8 cellular contexts compared by ENCODE assay signal in the genomic region with DNA sequence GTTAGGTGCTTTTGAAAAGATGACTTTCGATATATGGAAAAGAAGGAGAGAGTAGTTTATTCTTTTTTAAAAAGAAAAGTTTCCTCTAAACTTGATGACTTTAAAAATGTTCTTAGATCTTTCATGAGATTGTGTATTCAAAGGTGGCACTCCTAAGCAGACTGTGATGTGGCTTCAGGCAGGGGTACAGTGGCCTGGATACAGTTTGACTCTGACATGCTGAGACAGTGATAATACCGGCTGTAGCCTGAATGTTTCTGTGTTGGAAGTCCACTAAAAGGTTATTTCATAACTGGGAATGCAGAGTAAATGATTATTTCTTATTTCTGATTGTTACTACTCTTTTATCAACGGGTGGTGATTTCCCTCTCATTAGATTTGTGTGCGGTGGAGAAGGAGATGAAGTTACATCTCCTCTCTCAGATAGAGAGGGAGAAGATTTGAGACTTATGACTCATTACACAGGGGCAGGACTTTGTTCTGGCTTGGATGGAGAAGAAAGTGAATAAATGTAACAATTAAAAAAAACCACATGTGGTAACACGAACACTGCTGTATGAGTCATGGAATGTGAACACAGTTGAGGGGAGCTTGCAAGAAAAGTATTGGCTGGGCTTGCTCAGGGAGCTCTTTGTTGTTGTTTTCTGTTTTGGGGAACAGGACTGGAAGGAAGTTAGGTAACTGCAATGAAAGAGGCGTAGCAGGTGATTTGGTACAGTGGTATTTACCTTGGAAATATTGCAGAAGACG. TPM values are rescaled to one million over a fixed set of nuclear protein-coding genes. Genes with fewer than 3 reads are reported as not detected.
DNase-seq lines count a peak whose midpoint lies in the region; ATAC-seq, FAIRE-seq and TF ChIP-seq lines count a peak whose summit lies in the region.

No MANE protein-coding gene starts in this region.

- H3K9ac ChIP-seq in keratinocyte (ENCODE audit: control insufficient read depth, extremely low read depth, insufficient read depth, low read length), result no peak overlapping the region

- TF ChIP-seq CTCF in keratinocyte (optimal IDR thresholded peaks at IDR 0.05 in 1 of 3, IDR thresholded peaks at IDR 0.05 in 1 of 3, conservative IDR thresholded peaks at IDR 0.05 in 1 of 3; ENCODE audit: extremely low read depth in 1 of 3, insufficient read depth in 2 of 3, low read length in 3 of 3), result no peak

- no peaks in the 10 kb centered on the region for H3K27me3 ChIP-seq in keratinocyte (ENCODE audit: control insufficient read depth, extremely low read depth, insufficient read depth, low read length)

- peak overlapping the region; percentile 77 for H3K4me2 ChIP-seq in keratinocyte (ENCODE audit: control insufficient read depth, extremely low read depth, insufficient read depth, low read depth, low read length)

- H3K9me1 ChIP-seq in keratinocyte (ENCODE audit: control insufficient read depth, extremely low read depth, insufficient read depth, low read length), result no peaks in the 10 kb centered on the region

- H3K36me3 ChIP-seq in keratinocyte (ENCODE audit: control insufficient read depth in 2 of 2, extremely low read depth in 1 of 2, insufficient read depth in 2 of 2, low read length in 2 of 2), result no peaks in the 10 kb centered on the region

- CTCF ChIA-PET in activated naive CD4-positive, alpha-beta T cell treated with anti-CD3 and anti-CD28 coated beads for 36 hours (lab: Charles Lee), result interaction anchor here (0.7 to 1.1 kb wide), 8 partner anchors 21 to 75 kb away, joined by 3 to 4 read pairs (median 3); no protein-coding TSS in a partner anchor

- FAIRE-seq in keratinocyte (lab: Jason Lieb, UNC), result peak; percentile 94

- no peaks in the 10 kb centered on the region for H3K36me3 Mint-ChIP-seq in activated naive CD4-positive, alpha-beta T cell treated with anti-CD3 and anti-CD28 coated beads for 36 hours (ENCODE audit: low read depth)

- no peaks in the 10 kb centered on the region for H3K27me3 Mint-ChIP-seq in activated naive CD4-positive, alpha-beta T cell treated with anti-CD3 and anti-CD28 coated beads for 36 hours (ENCODE audit: low read depth)

- H3K4me1 ChIP-seq in keratinocyte (ENCODE audit: control insufficient read depth, extremely low read depth, insufficient read depth, low read length), result peaks cover 24% of the 10 kb centered on the region

- dilution Hi-C loops in keratinocyte (cut with MboI; ENCODE audit: extremely low pct_ligation_motif_present, low sequenced_read_pairs), result no loop called here

- H3K4me3 Mint-ChIP-seq in activated naive CD4-positive, alpha-beta T cell treated with anti-CD3 and anti-CD28 coated beads for 36 hours, result no peak overlapping the region

- H3K4me3 ChIP-seq in keratinocyte (ENCODE audit: control insufficient read depth in 2 of 3, extremely low read depth in 1 of 3, insufficient read depth in 2 of 3, low read depth in 1 of 3, low read length in 3 of 3), result no peak overlapping the region

- no peaks in the 10 kb centered on the region for H4K20me1 ChIP-seq in keratinocyte (ENCODE audit: control insufficient read depth, extremely low read depth, insufficient read depth, low read length)

- H3K27ac Mint-ChIP-seq in activated naive CD4-positive, alpha-beta T cell treated with anti-CD3 and anti-CD28 coated beads for 36 hours, result no peak overlapping the region

- no peak overlapping the region for H2AFZ ChIP-seq in keratinocyte (ENCODE audit: control insufficient read depth, low read length)

- H3K4me1 Mint-ChIP-seq in activated naive CD4-positive, alpha-beta T cell treated with anti-CD3 and anti-CD28 coated beads for 36 hours (ENCODE audit: low read depth), result peaks cover 27% of the 10 kb centered on the region

- ATAC-seq in GM18858 (IDR thresholded peaks at IDR 0.05; ENCODE audit: unreplicated experiment) (peak; percentile 57), GM21528 (IDR thresholded peaks at IDR 0.05; ENCODE audit: low FRiP score, unreplicated experiment) (no peak), HG02840 (IDR thresholded peaks at IDR 0.05; ENCODE audit: low FRiP score, unreplicated experiment) (no peak)

- H3K27ac ChIP-seq in keratinocyte (ENCODE audit: control insufficient read depth, insufficient read depth, low read length), result peak overlapping the region; percentile 63

- DNase-seq in HPDE6-E6E7 (ENCODE audit: extremely low spot score), result peak; percentile 89
- DNase-seq in activated naive CD4-positive, alpha-beta T cell treated with anti-CD3 and anti-CD28 coated beads for 36 hours, result peak; percentile 47
- DNase-seq in keratinocyte (ENCODE audit: low read depth, low spot score), result peak; percentile 78
- no peak for DNase-seq in posterior cingulate gyrus
- no peak for DNase-seq in NCI-H446 (lab: John Stamatoyannopoulos, UW)

- H3K9me3 Mint-ChIP-seq in activated naive CD4-positive, alpha-beta T cell treated with anti-CD3 and anti-CD28 coated beads for 36 hours, result no peaks in the 10 kb centered on the region

- intact Hi-C loops in activated naive CD4-positive, alpha-beta T cell treated with anti-CD3 and anti-CD28 coated beads for 36 hours (cut with micrococcal nuclease), result loop anchor here (1.0 kb wide), 5 partner anchors 23 to 548 kb away; a partner anchor contains a TSS
- intact Hi-C loops in posterior cingulate gyrus (cut with DNase I), result no loop called here

- H3K9me3 ChIP-seq in keratinocyte (ENCODE audit: control insufficient read depth, low read depth, low read length), result no peaks in the 10 kb centered on the region

- no peaks in the 10 kb centered on the region for H3K79me2 ChIP-seq in keratinocyte (ENCODE audit: control insufficient read depth, insufficient read depth, low read length)

RNA-seq across cellular contexts. Expression of a gene that starts 21.6 kb away (rescaled TPM):
- not detected for total RNA-seq in activated naive CD4-positive, alpha-beta T cell treated with anti-CD3 and anti-CD28 coated beads for 36 hours
- polyA plus RNA-seq in keratinocyte, result 0.25 to 2.6 TPM (median 2.3 TPM) in 3 replicates
- polyA plus RNA-seq in keratinocyte (2011; ENCODE audit: low read depth), result 3.5 TPM
- 0.38 and 0.67 TPM in 2 replicates for polyA plus RNA-seq in keratinocyte (2011; cell fraction: cytosol; rRNA removed)
- polyA plus RNA-seq in keratinocyte (2011; cell fraction: nucleus; rRNA removed), result 0.39 and 14.0 TPM in 2 replicates
- 0.58 and 16.0 TPM in 2 replicates for polyA plus RNA-seq in keratinocyte (2012; ENCODE audit: low replicate concordance)
- 0.36 to 1.3 TPM in 2 of 3 replicates, not detected in the other for polyA minus RNA-seq in keratinocyte
- not detected for polyA minus RNA-seq in keratinocyte (2011; cell fraction: cytosol; rRNA and poly(A)+ RNA removed)
- polyA minus RNA-seq in keratinocyte (2011; cell fraction: nucleus; rRNA and poly(A)+ RNA removed), result 0.78 and 0.84 TPM in 2 replicates

Comparison
In these comparisons a context has a peak if more than half of its experiments do, and no peak if none do; other contexts are left out.
1. DNase-seq: peak in HPDE6-E6E7 (single experiment), activated naive CD4-positive, alpha-beta T cell treated with anti-CD3 and anti-CD28 coated beads for 36 hours (single experiment) and keratinocyte (single experiment); none in posterior cingulate gyrus (0 of 10) and NCI-H446 (0 of 2).